7 cellular contexts compared by ENCODE assay signal in the genomic region with DNA sequence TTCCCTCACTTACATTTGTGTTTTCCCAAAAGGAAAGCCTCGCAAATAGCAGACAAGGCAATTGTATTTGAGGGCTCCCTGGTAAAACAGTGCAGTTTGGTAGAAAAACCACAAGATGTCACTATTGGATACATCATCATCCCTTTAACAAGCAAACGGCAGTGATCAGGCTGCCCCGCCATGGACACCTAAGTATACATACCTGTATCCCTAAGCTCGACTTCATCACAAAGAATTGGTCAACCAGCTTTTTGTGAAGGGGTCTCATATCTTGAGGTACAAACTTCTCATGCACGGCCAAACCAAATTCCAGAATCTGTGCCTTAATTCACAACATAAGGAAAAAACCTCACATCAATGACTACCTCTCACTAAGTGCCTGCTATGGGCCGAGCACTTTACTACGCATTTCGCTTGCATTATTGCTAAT.
A peak's percentile ranks its signal among the peaks of the same experiment; 100 is the strongest.
DNase-seq lines count a peak whose midpoint lies in the region; ATAC-seq and TF ChIP-seq lines count a peak whose summit lies in the region.

No MANE protein-coding gene starts in this region.

- peak; percentile 79 for DNase-seq in GM03348 (ENCODE audit: low spot score)
- peak; percentile 77 for DNase-seq in NCI-H748 treated with DMSO at 0.1 percent for 48 hours (lab: John Stamatoyannopoulos, UW)
- peak in 1 of 2 donors; percentile 30 for DNase-seq in activated naive CD4-positive, alpha-beta T cell treated with anti-CD3 and anti-CD28 coated beads, Interleukin-2, amount 50 U/mL, for 72 hours (ENCODE audit: low spot score in 2 of 2)
- DNase-seq in heart right ventricle, result peak in 1 of 2 donors; percentile 24
- peak; percentile 72 for DNase-seq in sigmoid colon

- TF ChIP-seq CTCF in heart right ventricle (IDR thresholded peaks at IDR 0.05) (peak; percentile 31 to 76 (median 63)), sigmoid colon (IDR thresholded peaks at IDR 0.05) (peak in 3 of 4 experiments; percentile 49 to 63 (median 57))

- H3K9me3 Mint-ChIP-seq in activated naive CD4-positive, alpha-beta T cell treated with anti-CD3 and anti-CD28 coated beads, Interleukin-2, amount 50 U/mL, for 72 hours, result no peaks in the 10 kb centered on the region

- H3K4me1 ChIP-seq in heart right ventricle, result peaks cover 0 to 3% (median 0%) of the 10 kb centered on the region in 9 donors
- no peaks in the 10 kb centered on the region for H3K4me1 ChIP-seq in sigmoid colon

- peaks cover 0 to 76% (median 4%) of the 10 kb centered on the region in 9 donors for H3K36me3 ChIP-seq in heart right ventricle
- peaks cover 0 to 5% (median 0%) of the 10 kb centered on the region in 4 donors for H3K36me3 ChIP-seq in sigmoid colon

- 40 to 52% methylated on average over 8 of the region's 8 CpGs for WGBS in heart right ventricle, 2 donors
- WGBS in sigmoid colon, 2 donors, result 28 to 47% methylated on average over 8 of the region's 8 CpGs

- H3K27ac Mint-ChIP-seq in activated naive CD4-positive, alpha-beta T cell treated with anti-CD3 and anti-CD28 coated beads, Interleukin-2, amount 50 U/mL, for 72 hours, result no peak overlapping the region

- no peak overlapping the region for H3K27ac ChIP-seq in heart right ventricle
- H3K27ac ChIP-seq in sigmoid colon, result no peak overlapping the region

- intact Hi-C loops in heart right ventricle (cut with DNase I) (loop anchor here in 4 of 10 donors (5.0 to 10.0 kb wide), 5 partner anchors 670 to 1673 kb away; no protein-coding TSS in a partner anchor), sigmoid colon (cut with DNase I) (loop anchor here (5.0 kb wide), 1 partner anchor 755 kb away; no protein-coding TSS in a partner anchor)

- ATAC-seq in GM21423 (IDR thresholded peaks at IDR 0.05; ENCODE audit: unreplicated experiment), result peak; percentile 87
- peak; percentile 90 for ATAC-seq in HG03571 (IDR thresholded peaks at IDR 0.05; ENCODE audit: unreplicated experiment)
- ATAC-seq in activated naive CD4-positive, alpha-beta T cell treated with anti-CD3 and anti-CD28 coated beads, Interleukin-2, amount 50 U/mL, for 72 hours, result peak; percentile 46 to 78
- peak in 7 of 8 donors; percentile 34 to 76 (median 64) for ATAC-seq in heart right ventricle

- H3K4me3 ChIP-seq in heart right ventricle (no peak overlapping the region), sigmoid colon (no peak overlapping the region)

- TF ChIP-seq POLR2A in sigmoid colon (IDR thresholded peaks at IDR 0.05), result no peak

- H3K27me3 ChIP-seq in heart right ventricle (no peaks in the 10 kb centered on the region), sigmoid colon (no peaks in the 10 kb centered on the region)

- no peak for TF ChIP-seq EP300 in sigmoid colon (IDR thresholded peaks at IDR 0.05)

- H3K9me3 ChIP-seq in heart right ventricle (no peaks in the 10 kb centered on the region), sigmoid colon (no peaks in the 10 kb centered on the region)

- no peaks in the 10 kb centered on the region for H3K36me3 Mint-ChIP-seq in activated naive CD4-positive, alpha-beta T cell treated with anti-CD3 and anti-CD28 coated beads, Interleukin-2, amount 50 U/mL, for 72 hours
